In the genomic region with DNA sequence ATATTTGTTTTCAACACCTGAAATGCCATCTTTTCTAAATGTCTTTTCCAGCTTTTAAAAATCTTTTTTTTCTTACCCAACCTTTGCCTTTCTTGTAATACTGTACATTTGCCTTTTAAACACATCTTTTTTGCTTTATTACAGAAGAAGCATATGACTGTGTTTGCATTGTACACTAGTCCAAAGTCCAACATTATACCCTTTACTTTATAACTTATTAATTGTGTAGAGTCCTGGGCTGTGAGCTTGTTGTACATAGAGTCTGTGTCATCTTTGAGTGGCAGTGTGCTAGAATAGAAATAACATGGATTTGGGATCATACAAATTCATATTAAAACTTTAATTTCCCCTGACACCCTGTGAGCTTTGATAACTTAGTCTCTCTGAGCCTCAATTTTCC, we compare ENCODE assay signal across 17 cellular contexts. TPM values are rescaled to one million over a fixed set of nuclear protein-coding genes. Genes with fewer than 3 reads are reported as not detected.
DNase-seq lines count a peak whose midpoint lies in the region; ATAC-seq and TF ChIP-seq lines count a peak whose summit lies in the region.
"Had no signal": no experiment of that assay in that cellular context is flagged by ENCODE, and none has a peak within 500 bp of the region (broad histone marks: within the 10 kb centered on the region; RNA-seq: fewer than 3 reads in every experiment).

No MANE protein-coding gene starts in this region.

- no peak overlapping the region for H3K4me3 Mint-ChIP-seq in Calu3 (ENCODE audit: low read depth, unreplicated experiment)
- H3K4me3 Mint-ChIP-seq in stimulated activated memory B cell treated with anti-CD40 and anti-IgM and Interleukin-4, amounts not matched to agents 10 μg/mL and 1 μg/mL and 100 μg/mL, for 72 hours, result no peak overlapping the region
- H3K4me3 Mint-ChIP-seq: CD4-positive, CD25-positive, alpha-beta regulatory T cell; GM23338; IgD-negative memory B cell had no signal

- peak overlapping the region; percentile 56 for H3K27ac ChIP-seq in 22Rv1
- H3K27ac ChIP-seq: BLaER1 had no signal

- no peaks in the 10 kb centered on the region for H3K9me3 Mint-ChIP-seq in Calu3 (ENCODE audit: low read depth, unreplicated experiment)
- no peaks in the 10 kb centered on the region for H3K9me3 Mint-ChIP-seq in stimulated activated memory B cell treated with anti-CD40 and anti-IgM and Interleukin-4, amounts not matched to agents 10 μg/mL and 1 μg/mL and 100 μg/mL, for 72 hours
- H3K9me3 Mint-ChIP-seq: CD4-positive, CD25-positive, alpha-beta regulatory T cell; IgD-negative memory B cell had no signal

- H3K4me1 Mint-ChIP-seq in Calu3 (ENCODE audit: low read depth, unreplicated experiment), result peaks cover 36% of the 10 kb centered on the region
- H3K4me1 Mint-ChIP-seq in stimulated activated memory B cell treated with anti-CD40 and anti-IgM and Interleukin-4, amounts not matched to agents 10 μg/mL and 1 μg/mL and 100 μg/mL, for 72 hours, result no peaks in the 10 kb centered on the region
- H3K4me1 Mint-ChIP-seq: CD4-positive, CD25-positive, alpha-beta regulatory T cell; GM23338 had no signal

- peak overlapping the region; percentile 1 for H3K27ac Mint-ChIP-seq in Calu3 (ENCODE audit: unreplicated experiment)
- no peak overlapping the region for H3K27ac Mint-ChIP-seq in stimulated activated memory B cell treated with anti-CD40 and anti-IgM and Interleukin-4, amounts not matched to agents 10 μg/mL and 1 μg/mL and 100 μg/mL, for 72 hours
- H3K27ac Mint-ChIP-seq: GM23338, IgD-negative memory B cell had no signal

- TF ChIP-seq CTCF in 22Rv1 (IDR thresholded peaks at IDR 0.05) (no peak), Calu3 (IDR thresholded peaks at IDR 0.05; ENCODE audit: unreplicated experiment) (no peak)

- BruUV-seq in Calu3 (replicated peaks; lab: Mats Ljungman, UMichigan), result no TSS peak

- CTCF ChIA-PET in Calu3 (lab: Charles Lee), result interaction anchor here (0.6 to 1.2 kb wide), 3 partner anchors 10 to 103 kb away, joined by 3 read pairs; no protein-coding TSS in a partner anchor

- H3K27me3 Mint-ChIP-seq in Calu3 (ENCODE audit: unreplicated experiment), result no peaks in the 10 kb centered on the region
- no peaks in the 10 kb centered on the region for H3K27me3 Mint-ChIP-seq in stimulated activated memory B cell treated with anti-CD40 and anti-IgM and Interleukin-4, amounts not matched to agents 10 μg/mL and 1 μg/mL and 100 μg/mL, for 72 hours
- H3K27me3 Mint-ChIP-seq: CD4-positive, CD25-positive, alpha-beta regulatory T cell; IgD-negative memory B cell had no signal

- intact Hi-C loops in Calu3 (cut with micrococcal nuclease; ENCODE audit: unreplicated experiment), result loop anchor here (5.0 kb wide), 1 partner anchor 690 kb away; the partner anchor contains the start of gene ADAMTS6
- intact Hi-C loops in left colon (cut with DNase I, micrococcal nuclease), result no loop called here
- intact Hi-C loops in Right ventricle myocardium superior (cut with DNase I), result no loop called here

- ATAC-seq in left colon (peak; percentile 99), Right ventricle myocardium superior (ENCODE audit: poor library complexity) (no peak)
- no peak for ATAC-seq in stimulated activated memory B cell treated with anti-CD40 and anti-IgM and Interleukin-4, amounts not matched to agents 10 μg/mL and 1 μg/mL and 100 μg/mL, for 72 hours
- ATAC-seq: GM23338 had no signal

- DNase-seq in Calu3 (no peak), LoVo (ENCODE audit: low spot score) (peak; percentile 58), left colon (no peak), cortex of kidney (lab: John Stamatoyannopoulos, UW) (no peak), Right ventricle myocardium superior (no peak)
- DNase-seq in stimulated activated CD8-positive, alpha-beta memory T cell treated with anti-CD3 and anti-CD28 coated beads, Interleukin-4, amount 100 ng/mL, for 48 hours, result no peak
- DNase-seq: AML-193; CD4-positive, CD25-positive, alpha-beta regulatory T cell; DMS 273 treated with DMSO at 0.1 percent for 48 hours; DMS79 treated with DMSO at 0.1 percent for 48 hours; EL; H7 had no signal

- H3K36me3 Mint-ChIP-seq in Calu3 (ENCODE audit: insufficient read depth, unreplicated experiment), result no peaks in the 10 kb centered on the region
- peaks cover 40% of the 10 kb centered on the region for H3K36me3 Mint-ChIP-seq in stimulated activated memory B cell treated with anti-CD40 and anti-IgM and Interleukin-4, amounts not matched to agents 10 μg/mL and 1 μg/mL and 100 μg/mL, for 72 hours

RNA-seq across cellular contexts. Expression of gene CWC27, which starts 23.7 kb away (rescaled TPM):
- 22.8 and 25.9 TPM in 2 replicates for total RNA-seq in Calu3 (2022)
- 10 to 100 TPM; 13.5 to 14.0 TPM for total RNA-seq in left colon
- 22.4 TPM for total RNA-seq in Right ventricle myocardium superior

RNA-seq across cellular contexts. Expression of gene SREK1IP1, which starts 24.0 kb away (rescaled TPM):
- total RNA-seq in Calu3 (2022) (16.4 and 20.2 TPM in 2 replicates), left colon (10 to 100 TPM; 13.7 to 25.2 TPM), Right ventricle myocardium superior (10.1 TPM)
